ENCODE assay signal across 1 cellular context in genomic region chrX:47900833-47901232, GRCh38.
TF ChIP-seq lines count a peak whose summit lies in the region.

No MANE protein-coding gene starts in this region.

TF ChIP-seq in endothelial cell of umbilical vein, 7 proteins besides CTCF, POLR2A, EP300 and RAD21 (continued from another document):
- TF ChIP-seq MYC (IDR thresholded peaks at IDR 0.05; ENCODE audit: low read depth, low read length) (no peak), MAX (IDR thresholded peaks at IDR 0.05; ENCODE audit: insufficient read depth, insufficient read length) (no peak), EZH2 (IDR thresholded peaks at IDR 0.05; ENCODE audit: borderline replicate concordance, low read depth, low read length, severe bottlenecking) (no peak), FOS (IDR thresholded peaks at IDR 0.05; ENCODE audit: borderline replicate concordance, insufficient read depth, low read length) (no peak)
